Comparison of ENCODE assay signal across 1 cellular context in the genomic region with DNA sequence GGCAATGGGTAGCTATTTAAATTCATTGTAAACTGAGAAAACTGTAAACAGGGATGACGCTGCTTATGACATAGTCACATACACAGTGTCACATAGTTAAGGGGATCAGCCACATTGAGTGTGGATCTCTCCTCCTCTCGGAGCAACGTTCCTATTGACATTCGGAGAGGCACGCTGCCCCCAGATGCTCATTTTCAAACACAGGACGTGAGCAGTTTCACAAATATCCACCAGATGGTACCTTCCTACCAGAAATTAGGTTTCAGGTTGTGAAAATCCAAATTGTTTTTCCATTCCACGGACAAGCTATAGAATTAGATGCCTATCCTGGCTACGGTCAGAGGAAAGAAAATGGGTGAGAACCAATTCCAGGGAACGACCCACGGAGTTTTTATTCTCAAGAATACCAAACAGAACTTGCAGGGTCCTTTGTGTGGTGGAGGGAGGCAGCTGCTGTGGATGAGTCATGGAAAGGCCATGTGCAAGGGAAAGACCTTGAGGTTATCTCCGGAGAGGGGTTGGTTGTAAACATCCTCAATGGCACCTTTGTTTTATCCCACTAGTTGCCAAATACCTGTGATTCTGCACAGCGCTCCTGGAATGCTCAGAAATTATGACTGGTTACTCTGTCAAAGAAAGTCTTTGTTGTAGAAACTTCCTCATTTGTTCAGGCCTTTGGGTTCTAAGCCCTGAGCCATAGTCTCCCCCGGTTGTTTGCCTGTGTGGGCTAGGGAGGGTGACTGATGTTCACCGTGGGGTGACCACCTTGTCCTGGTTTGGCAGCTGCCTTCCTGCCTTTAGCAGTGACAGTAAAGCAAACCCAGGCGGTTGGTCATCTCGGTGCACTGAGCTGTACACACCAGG.
TF ChIP-seq lines count a peak whose summit lies in the region.

No MANE protein-coding gene starts in this region.

TF ChIP-seq in HepG2, 621 proteins besides CTCF, POLR2A, EP300 and RAD21 (continued from another document and continues in another):
- TF ChIP-seq, protein P1, sequence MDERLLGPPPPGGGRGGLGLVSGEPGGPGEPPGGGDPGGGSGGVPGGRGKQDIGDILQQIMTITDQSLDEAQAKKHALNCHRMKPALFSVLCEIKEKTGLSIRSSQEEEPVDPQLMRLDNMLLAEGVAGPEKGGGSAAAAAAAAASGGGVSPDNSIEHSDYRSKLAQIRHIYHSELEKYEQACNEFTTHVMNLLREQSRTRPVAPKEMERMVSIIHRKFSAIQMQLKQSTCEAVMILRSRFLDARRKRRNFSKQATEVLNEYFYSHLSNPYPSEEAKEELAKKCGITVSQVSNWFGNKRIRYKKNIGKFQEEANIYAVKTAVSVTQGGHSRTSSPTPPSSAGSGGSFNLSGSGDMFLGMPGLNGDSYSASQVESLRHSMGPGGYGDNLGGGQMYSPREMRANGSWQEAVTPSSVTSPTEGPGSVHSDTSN (CRISPR knock-in tag; IDR thresholded peaks at IDR 0.05) = 0 out of 2 replicates have a peak, but pooled peaks have one; percentile 53
- TF ChIP-seq FOXC1 (CRISPR knock-in tag; IDR thresholded peaks at IDR 0.05; ENCODE audit: borderline replicate concordance) (no peak; the same call in none of the 2 replicates), ZMYM2 (CRISPR knock-in tag; IDR thresholded peaks at IDR 0.05) (no peak), ERF (CRISPR knock-in tag; IDR thresholded peaks at IDR 0.05) (peak; percentile 86), REPIN1 (CRISPR knock-in tag; IDR thresholded peaks at IDR 0.05; ENCODE audit: borderline replicate concordance, low read depth) (peak; percentile 87; the same call in 1 of the 2 replicates), ADNP (CRISPR knock-in tag; IDR thresholded peaks at IDR 0.05) (no peak), ZNF543 (CRISPR knock-in tag; IDR thresholded peaks at IDR 0.05) (peak; percentile 81), ZNF672 (CRISPR knock-in tag; IDR thresholded peaks at IDR 0.05) (no peak), ZNF121 (CRISPR knock-in tag; IDR thresholded peaks at IDR 0.05) (peak; percentile 72; the same call in 1 of the 2 replicates), PRPF4 (IDR thresholded peaks at IDR 0.05; ENCODE audit: low read depth, low read length, poor library complexity, severe bottlenecking) (no peak), CBX1 (IDR thresholded peaks at IDR 0.05; ENCODE audit: low read depth) (peak; percentile 92), SIN3A (IDR thresholded peaks at IDR 0.05; ENCODE audit: borderline replicate concordance, low read depth, low read length) (peak; percentile 41; the same call in 1 of the 2 replicates), KLF15 (CRISPR knock-in tag; IDR thresholded peaks at IDR 0.05; ENCODE audit: borderline replicate concordance) (0 out of 2 replicates have a peak, but pooled peaks have one; percentile 9), SATB2 (CRISPR knock-in tag; IDR thresholded peaks at IDR 0.05) (no peak), SAFB2 (CRISPR knock-in tag; IDR thresholded peaks at IDR 0.05; ENCODE audit: borderline replicate concordance, low read depth) (0 out of 2 replicates have a peak, but pooled peaks have one; percentile 25), ZNF143 (CRISPR knock-in tag; IDR thresholded peaks at IDR 0.05) (no peak), ZFP82 (CRISPR knock-in tag; IDR thresholded peaks at IDR 0.05; ENCODE audit: borderline replicate concordance) (no peak), SNAPC2 (CRISPR knock-in tag; IDR thresholded peaks at IDR 0.05) (no peak), ISL2 (CRISPR knock-in tag; IDR thresholded peaks at IDR 0.05) (peak; percentile 96), SCMH1 (CRISPR knock-in tag; IDR thresholded peaks at IDR 0.05; ENCODE audit: borderline replicate concordance) (no peak), ZNF124 (CRISPR knock-in tag; IDR thresholded peaks at IDR 0.05) (peak; percentile 58), GTF2F1 (IDR thresholded peaks at IDR 0.05; ENCODE audit: low read length) (no peak), DNMT3B (CRISPR knock-in tag; conservative IDR thresholded peaks at IDR 0.05) (peak; percentile 93), SKI (IDR thresholded peaks at IDR 0.05; ENCODE audit: partially characterized antibody) (peak; percentile 56), ZKSCAN8 (CRISPR knock-in tag; IDR thresholded peaks at IDR 0.05; ENCODE audit: borderline replicate concordance) (0 out of 2 replicates have a peak, but pooled peaks have one; percentile 85), ZSCAN22 (CRISPR knock-in tag; IDR thresholded peaks at IDR 0.05) (peak; percentile 71), MBNL3 (CRISPR knock-in tag; conservative IDR thresholded peaks at IDR 0.05) (0 out of 2 replicates have a peak, but pooled peaks have one; percentile 15), PHF20 (CRISPR knock-in tag; IDR thresholded peaks at IDR 0.05) (no peak; the same call in 1 of the 2 replicates)
- TF ChIP-seq, protein P2, sequence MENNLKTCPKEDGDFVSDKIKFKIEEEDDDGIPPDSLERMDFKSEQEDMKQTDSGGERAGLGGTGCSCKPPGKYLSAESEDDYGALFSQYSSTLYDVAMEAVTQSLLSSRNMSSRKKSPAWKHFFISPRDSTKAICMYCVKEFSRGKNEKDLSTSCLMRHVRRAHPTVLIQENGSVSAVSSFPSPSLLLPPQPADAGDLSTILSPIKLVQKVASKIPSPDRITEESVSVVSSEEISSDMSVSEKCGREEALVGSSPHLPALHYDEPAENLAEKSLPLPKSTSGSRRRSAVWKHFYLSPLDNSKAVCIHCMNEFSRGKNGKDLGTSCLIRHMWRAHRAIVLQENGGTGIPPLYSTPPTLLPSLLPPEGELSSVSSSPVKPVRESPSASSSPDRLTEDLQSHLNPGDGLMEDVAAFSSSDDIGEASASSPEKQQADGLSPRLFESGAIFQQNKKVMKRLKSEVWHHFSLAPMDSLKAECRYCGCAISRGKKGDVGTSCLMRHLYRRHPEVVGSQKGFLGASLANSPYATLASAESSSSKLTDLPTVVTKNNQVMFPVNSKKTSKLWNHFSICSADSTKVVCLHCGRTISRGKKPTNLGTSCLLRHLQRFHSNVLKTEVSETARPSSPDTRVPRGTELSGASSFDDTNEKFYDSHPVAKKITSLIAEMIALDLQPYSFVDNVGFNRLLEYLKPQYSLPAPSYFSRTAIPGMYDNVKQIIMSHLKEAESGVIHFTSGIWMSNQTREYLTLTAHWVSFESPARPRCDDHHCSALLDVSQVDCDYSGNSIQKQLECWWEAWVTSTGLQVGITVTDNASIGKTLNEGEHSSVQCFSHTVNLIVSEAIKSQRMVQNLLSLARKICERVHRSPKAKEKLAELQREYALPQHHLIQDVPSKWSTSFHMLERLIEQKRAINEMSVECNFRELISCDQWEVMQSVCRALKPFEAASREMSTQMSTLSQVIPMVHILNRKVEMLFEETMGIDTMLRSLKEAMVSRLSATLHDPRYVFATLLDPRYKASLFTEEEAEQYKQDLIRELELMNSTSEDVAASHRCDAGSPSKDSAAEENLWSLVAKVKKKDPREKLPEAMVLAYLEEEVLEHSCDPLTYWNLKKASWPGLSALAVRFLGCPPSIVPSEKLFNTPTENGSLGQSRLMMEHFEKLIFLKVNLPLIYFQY (CRISPR knock-in tag; IDR thresholded peaks at IDR 0.05; ENCODE audit: borderline replicate concordance) = peak; percentile 85; the same call in 1 of the 2 replicates
- TF ChIP-seq, protein P3, sequence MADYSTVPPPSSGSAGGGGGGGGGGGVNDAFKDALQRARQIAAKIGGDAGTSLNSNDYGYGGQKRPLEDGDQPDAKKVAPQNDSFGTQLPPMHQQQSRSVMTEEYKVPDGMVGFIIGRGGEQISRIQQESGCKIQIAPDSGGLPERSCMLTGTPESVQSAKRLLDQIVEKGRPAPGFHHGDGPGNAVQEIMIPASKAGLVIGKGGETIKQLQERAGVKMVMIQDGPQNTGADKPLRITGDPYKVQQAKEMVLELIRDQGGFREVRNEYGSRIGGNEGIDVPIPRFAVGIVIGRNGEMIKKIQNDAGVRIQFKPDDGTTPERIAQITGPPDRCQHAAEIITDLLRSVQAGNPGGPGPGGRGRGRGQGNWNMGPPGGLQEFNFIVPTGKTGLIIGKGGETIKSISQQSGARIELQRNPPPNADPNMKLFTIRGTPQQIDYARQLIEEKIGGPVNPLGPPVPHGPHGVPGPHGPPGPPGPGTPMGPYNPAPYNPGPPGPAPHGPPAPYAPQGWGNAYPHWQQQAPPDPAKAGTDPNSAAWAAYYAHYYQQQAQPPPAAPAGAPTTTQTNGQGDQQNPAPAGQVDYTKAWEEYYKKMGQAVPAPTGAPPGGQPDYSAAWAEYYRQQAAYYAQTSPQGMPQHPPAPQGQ (CRISPR knock-in tag; IDR thresholded peaks at IDR 0.05; ENCODE audit: borderline replicate concordance) = no peak; the same call in 1 of the 2 replicates
- TF ChIP-seq, protein P4, sequence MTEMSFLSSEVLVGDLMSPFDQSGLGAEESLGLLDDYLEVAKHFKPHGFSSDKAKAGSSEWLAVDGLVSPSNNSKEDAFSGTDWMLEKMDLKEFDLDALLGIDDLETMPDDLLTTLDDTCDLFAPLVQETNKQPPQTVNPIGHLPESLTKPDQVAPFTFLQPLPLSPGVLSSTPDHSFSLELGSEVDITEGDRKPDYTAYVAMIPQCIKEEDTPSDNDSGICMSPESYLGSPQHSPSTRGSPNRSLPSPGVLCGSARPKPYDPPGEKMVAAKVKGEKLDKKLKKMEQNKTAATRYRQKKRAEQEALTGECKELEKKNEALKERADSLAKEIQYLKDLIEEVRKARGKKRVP (CRISPR knock-in tag; IDR thresholded peaks at IDR 0.05) = peak in 1 of 2 experiments; percentile 75; a peak in 1 of 4 replicates
- TF ChIP-seq, protein P5, sequence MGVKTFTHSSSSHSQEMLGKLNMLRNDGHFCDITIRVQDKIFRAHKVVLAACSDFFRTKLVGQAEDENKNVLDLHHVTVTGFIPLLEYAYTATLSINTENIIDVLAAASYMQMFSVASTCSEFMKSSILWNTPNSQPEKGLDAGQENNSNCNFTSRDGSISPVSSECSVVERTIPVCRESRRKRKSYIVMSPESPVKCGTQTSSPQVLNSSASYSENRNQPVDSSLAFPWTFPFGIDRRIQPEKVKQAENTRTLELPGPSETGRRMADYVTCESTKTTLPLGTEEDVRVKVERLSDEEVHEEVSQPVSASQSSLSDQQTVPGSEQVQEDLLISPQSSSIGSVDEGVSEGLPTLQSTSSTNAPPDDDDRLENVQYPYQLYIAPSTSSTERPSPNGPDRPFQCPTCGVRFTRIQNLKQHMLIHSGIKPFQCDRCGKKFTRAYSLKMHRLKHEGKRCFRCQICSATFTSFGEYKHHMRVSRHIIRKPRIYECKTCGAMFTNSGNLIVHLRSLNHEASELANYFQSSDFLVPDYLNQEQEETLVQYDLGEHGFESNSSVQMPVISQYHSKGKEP (CRISPR knock-in tag; IDR thresholded peaks at IDR 0.05) = peak; percentile 21; the same call in 1 of the 2 replicates
- TF ChIP-seq, protein P6, sequence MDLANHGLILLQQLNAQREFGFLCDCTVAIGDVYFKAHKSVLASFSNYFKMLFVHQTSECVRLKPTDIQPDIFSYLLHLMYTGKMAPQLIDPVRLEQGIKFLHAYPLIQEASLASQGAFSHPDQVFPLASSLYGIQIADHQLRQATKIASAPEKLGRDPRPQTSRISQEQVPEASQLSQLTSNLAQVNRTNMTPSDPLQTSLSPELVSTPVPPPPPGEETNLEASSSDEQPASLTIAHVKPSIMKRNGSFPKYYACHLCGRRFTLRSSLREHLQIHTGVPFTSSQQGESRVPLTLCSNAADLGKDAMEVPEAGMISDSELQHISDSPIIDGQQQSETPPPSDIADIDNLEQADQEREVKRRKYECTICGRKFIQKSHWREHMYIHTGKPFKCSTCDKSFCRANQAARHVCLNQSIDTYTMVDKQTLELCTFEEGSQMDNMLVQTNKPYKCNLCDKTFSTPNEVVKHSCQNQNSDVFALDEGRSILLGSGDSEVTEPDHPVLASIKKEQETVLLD (CRISPR knock-in tag; IDR thresholded peaks at IDR 0.05; ENCODE audit: low read depth) = peak; percentile 45; the same call in 1 of the 2 replicates
- TF ChIP-seq, protein P7, sequence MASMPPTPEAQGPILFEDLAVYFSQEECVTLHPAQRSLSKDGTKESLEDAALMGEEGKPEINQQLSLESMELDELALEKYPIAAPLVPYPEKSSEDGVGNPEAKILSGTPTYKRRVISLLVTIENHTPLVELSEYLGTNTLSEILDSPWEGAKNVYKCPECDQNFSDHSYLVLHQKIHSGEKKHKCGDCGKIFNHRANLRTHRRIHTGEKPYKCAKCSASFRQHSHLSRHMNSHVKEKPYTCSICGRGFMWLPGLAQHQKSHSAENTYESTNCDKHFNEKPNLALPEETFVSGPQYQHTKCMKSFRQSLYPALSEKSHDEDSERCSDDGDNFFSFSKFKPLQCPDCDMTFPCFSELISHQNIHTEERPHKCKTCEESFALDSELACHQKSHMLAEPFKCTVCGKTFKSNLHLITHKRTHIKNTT (CRISPR knock-in tag; IDR thresholded peaks at IDR 0.05) = no peak
- TF ChIP-seq, protein P8, sequence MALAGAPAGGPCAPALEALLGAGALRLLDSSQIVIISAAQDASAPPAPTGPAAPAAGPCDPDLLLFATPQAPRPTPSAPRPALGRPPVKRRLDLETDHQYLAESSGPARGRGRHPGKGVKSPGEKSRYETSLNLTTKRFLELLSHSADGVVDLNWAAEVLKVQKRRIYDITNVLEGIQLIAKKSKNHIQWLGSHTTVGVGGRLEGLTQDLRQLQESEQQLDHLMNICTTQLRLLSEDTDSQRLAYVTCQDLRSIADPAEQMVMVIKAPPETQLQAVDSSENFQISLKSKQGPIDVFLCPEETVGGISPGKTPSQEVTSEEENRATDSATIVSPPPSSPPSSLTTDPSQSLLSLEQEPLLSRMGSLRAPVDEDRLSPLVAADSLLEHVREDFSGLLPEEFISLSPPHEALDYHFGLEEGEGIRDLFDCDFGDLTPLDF (CRISPR knock-in tag; IDR thresholded peaks at IDR 0.05) = no peak; the same call in 1 of the 2 replicates
- TF ChIP-seq, protein P9, sequence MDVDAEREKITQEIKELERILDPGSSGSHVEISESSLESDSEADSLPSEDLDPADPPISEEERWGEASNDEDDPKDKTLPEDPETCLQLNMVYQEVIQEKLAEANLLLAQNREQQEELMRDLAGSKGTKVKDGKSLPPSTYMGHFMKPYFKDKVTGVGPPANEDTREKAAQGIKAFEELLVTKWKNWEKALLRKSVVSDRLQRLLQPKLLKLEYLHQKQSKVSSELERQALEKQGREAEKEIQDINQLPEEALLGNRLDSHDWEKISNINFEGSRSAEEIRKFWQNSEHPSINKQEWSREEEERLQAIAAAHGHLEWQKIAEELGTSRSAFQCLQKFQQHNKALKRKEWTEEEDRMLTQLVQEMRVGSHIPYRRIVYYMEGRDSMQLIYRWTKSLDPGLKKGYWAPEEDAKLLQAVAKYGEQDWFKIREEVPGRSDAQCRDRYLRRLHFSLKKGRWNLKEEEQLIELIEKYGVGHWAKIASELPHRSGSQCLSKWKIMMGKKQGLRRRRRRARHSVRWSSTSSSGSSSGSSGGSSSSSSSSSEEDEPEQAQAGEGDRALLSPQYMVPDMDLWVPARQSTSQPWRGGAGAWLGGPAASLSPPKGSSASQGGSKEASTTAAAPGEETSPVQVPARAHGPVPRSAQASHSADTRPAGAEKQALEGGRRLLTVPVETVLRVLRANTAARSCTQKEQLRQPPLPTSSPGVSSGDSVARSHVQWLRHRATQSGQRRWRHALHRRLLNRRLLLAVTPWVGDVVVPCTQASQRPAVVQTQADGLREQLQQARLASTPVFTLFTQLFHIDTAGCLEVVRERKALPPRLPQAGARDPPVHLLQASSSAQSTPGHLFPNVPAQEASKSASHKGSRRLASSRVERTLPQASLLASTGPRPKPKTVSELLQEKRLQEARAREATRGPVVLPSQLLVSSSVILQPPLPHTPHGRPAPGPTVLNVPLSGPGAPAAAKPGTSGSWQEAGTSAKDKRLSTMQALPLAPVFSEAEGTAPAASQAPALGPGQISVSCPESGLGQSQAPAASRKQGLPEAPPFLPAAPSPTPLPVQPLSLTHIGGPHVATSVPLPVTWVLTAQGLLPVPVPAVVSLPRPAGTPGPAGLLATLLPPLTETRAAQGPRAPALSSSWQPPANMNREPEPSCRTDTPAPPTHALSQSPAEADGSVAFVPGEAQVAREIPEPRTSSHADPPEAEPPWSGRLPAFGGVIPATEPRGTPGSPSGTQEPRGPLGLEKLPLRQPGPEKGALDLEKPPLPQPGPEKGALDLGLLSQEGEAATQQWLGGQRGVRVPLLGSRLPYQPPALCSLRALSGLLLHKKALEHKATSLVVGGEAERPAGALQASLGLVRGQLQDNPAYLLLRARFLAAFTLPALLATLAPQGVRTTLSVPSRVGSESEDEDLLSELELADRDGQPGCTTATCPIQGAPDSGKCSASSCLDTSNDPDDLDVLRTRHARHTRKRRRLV (CRISPR knock-in tag; IDR thresholded peaks at IDR 0.05) = no peak; the same call in 1 of the 2 replicates
